ENCODE assay signal across 8 cellular contexts in the genomic region with DNA sequence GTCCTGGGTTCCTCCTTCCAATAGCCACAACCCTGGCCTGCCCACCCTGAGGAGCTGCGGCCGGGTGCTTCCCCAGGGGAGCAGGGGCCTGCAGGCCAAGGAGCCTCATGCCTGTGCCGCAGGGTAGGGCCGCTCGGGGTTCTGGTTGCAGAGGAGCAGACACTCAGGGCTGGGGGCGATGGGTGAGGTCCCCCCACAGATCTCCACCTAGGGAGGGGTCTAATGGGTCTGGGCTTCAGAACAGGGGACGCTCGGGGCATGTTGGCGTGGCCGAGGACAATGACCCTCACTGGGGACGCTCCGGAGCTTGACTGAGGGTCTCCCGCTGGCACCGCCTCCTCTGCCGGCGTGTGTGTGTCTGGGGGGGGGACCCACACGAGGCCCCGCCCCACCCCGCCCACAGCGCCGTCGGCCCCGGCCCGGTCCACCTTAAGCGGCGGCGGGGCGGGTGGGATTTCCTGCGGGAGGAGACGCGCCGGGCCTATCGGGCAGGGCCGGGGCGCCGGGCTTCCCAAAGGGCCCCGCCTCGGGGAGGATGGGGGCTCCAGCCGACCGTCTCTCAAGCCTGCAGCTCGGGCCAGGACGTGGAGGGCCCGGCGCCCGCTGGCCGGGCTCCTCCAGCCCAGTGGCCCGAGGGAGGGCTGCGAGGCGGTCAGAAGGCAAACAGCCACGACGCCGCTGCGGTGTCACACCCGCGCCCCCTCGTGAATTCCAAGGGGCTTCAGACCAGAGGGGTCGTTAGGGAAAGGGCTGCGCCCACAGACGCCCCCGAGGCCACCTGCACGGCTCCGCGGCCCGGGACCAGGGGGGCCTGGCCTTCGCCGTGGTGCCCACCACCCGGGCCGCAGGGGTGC. TPM values are rescaled to one million over a fixed set of nuclear protein-coding genes. Genes with fewer than 3 reads are reported as not detected.
DNase-seq lines count a peak whose midpoint lies in the region; ATAC-seq, FAIRE-seq and TF ChIP-seq lines count a peak whose summit lies in the region.

No MANE protein-coding gene starts in this region.

- no peak overlapping the region for H3K27ac Mint-ChIP-seq in T-helper 1 cell treated with Interleukin-12 subunit alpha and Interleukin-12 subunit beta and Interleukin-4 antibody, amounts not matched to agents 30 μg/mL and 1 μg/mL, for 36 hours

- peaks cover 7% of the 10 kb centered on the region; the same call in 1 of the 3 replicates for H3K4me1 ChIP-seq in A549
- H3K4me1 ChIP-seq in right cardiac atrium (ENCODE audit: control insufficient read depth, insufficient read depth, low read length) = peaks cover 8% of the 10 kb centered on the region
- peaks cover 32% of the 10 kb centered on the region for H3K4me1 ChIP-seq in psoas muscle
- H3K4me1 ChIP-seq in upper lobe of right lung = peaks cover 31% of the 10 kb centered on the region

- peak in 1 of 2 experiments; percentile 47 for DNase-seq in A549 (ENCODE audit: low read depth in 1 of 2, low spot score in 1 of 2)
- DNase-seq in HK-2 (ENCODE audit: unreplicated experiment) = peak; percentile 59
- peak; percentile 93 to 97 (median 97) for DNase-seq in right cardiac atrium
- DNase-seq in psoas muscle = peak; percentile 92
- peak; percentile 94 for DNase-seq in upper lobe of right lung

- peaks cover 10% of the 10 kb centered on the region for H3K4me1 Mint-ChIP-seq in T-helper 1 cell treated with Interleukin-12 subunit alpha and Interleukin-12 subunit beta and Interleukin-4 antibody, amounts not matched to agents 30 μg/mL and 1 μg/mL, for 36 hours (ENCODE audit: low read depth)

- no peak for TF ChIP-seq POLR2A in A549 (IDR thresholded peaks at IDR 0.05; ENCODE audit: low read length)

- H3K36me3 ChIP-seq in psoas muscle (ENCODE audit: insufficient read depth in 1 of 2, low read depth in 1 of 2) (peaks cover 0 to 22% of the 10 kb centered on the region in 2 donors), upper lobe of right lung (peaks cover 13% of the 10 kb centered on the region)

- H3K27me3 Mint-ChIP-seq in T-helper 1 cell treated with Interleukin-12 subunit alpha and Interleukin-12 subunit beta and Interleukin-4 antibody, amounts not matched to agents 30 μg/mL and 1 μg/mL, for 36 hours (ENCODE audit: low read depth) = no peaks in the 10 kb centered on the region

- TF ChIP-seq RAD21 in A549 (conservative IDR thresholded peaks at IDR 0.05 in 1 of 2, IDR thresholded peaks at IDR 0.05 in 1 of 2) = no peak

- peak overlapping the region; percentile 66 for H3K4me3 Mint-ChIP-seq in T-helper 1 cell treated with Interleukin-12 subunit alpha and Interleukin-12 subunit beta and Interleukin-4 antibody, amounts not matched to agents 30 μg/mL and 1 μg/mL, for 36 hours

- peak overlapping the region; percentile 100 for H3K4me3 ChIP-seq in A549
- H3K4me3 ChIP-seq in right cardiac atrium (ENCODE audit: low read length) = peak overlapping the region; percentile 89
- H3K4me3 ChIP-seq in psoas muscle = peak overlapping the region; percentile 96
- H3K4me3 ChIP-seq in upper lobe of right lung = peak overlapping the region; percentile 96

- intact Hi-C loops in right cardiac atrium (cut with DNase I) (no loop called here), psoas muscle (cut with DNase I) (no loop called here), upper lobe of right lung (cut with DNase I) (no loop called here)

- H3K9me3 Mint-ChIP-seq in T-helper 1 cell treated with Interleukin-12 subunit alpha and Interleukin-12 subunit beta and Interleukin-4 antibody, amounts not matched to agents 30 μg/mL and 1 μg/mL, for 36 hours = no peaks in the 10 kb centered on the region

- POLR2A ChIA-PET in A549 (lab: Yijun Ruan, JAX) = no interaction called here

- CTCF ChIA-PET in A549 (lab: Yijun Ruan, JAX) = no interaction called here

- ATAC-seq in A549 = peak; percentile 55 to 79
- peak; percentile 67 for ATAC-seq in GM18511 (IDR thresholded peaks at IDR 0.05; ENCODE audit: unreplicated experiment)
- ATAC-seq in right cardiac atrium = peak; percentile 88 to 91
- peak; percentile 79 to 91 (median 86) for ATAC-seq in psoas muscle
- ATAC-seq in upper lobe of right lung = peak; percentile 90

- H3K27me3 ChIP-seq in right cardiac atrium (ENCODE audit: control insufficient read depth, insufficient read depth) (no peaks in the 10 kb centered on the region), psoas muscle (ENCODE audit: insufficient read depth in 3 of 3, low read length in 2 of 3) (no peaks in the 10 kb centered on the region), upper lobe of right lung (no peaks in the 10 kb centered on the region)

- H3K4me2 ChIP-seq in A549 = peak overlapping the region; percentile 97

- H3K27ac ChIP-seq in A549 (peak overlapping the region; percentile 97 to 100), angular gyrus (ENCODE audit: low read depth, low read length) (peak overlapping the region; percentile 94), right cardiac atrium (ENCODE audit: low read length) (peak overlapping the region; percentile 97), psoas muscle (peak overlapping the region; percentile 78), upper lobe of right lung (peak overlapping the region; percentile 92)

- FAIRE-seq in A549 (lab: Jason Lieb, UNC) = no peak

- H3K9me3 ChIP-seq in A549 (no peaks in the 10 kb centered on the region), right cardiac atrium (ENCODE audit: control insufficient read depth, low read length) (no peaks in the 10 kb centered on the region), psoas muscle (no peaks in the 10 kb centered on the region), upper lobe of right lung (no peaks in the 10 kb centered on the region)

- no peak for TF ChIP-seq CTCF in A549 (IDR thresholded peaks at IDR 0.05)
- no peak for TF ChIP-seq CTCF in psoas muscle (IDR thresholded peaks at IDR 0.05)
- TF ChIP-seq CTCF in upper lobe of right lung (IDR thresholded peaks at IDR 0.05) = no peak

- 77% methylated on average over 6 of the region's 68 CpGs for WGBS in A549 (ENCODE audit: missing lambda C conversion rate)
- 3% methylated on average over 68 of the region's 68 CpGs for WGBS in right cardiac atrium
- WGBS in psoas muscle, 3 donors = 4 to 5% (median 4%) methylated on average over 32 to 68 of the region's 68 CpGs

- TF ChIP-seq EP300 in A549 (IDR thresholded peaks at IDR 0.05) = no peak

- H3K36me3 Mint-ChIP-seq in T-helper 1 cell treated with Interleukin-12 subunit alpha and Interleukin-12 subunit beta and Interleukin-4 antibody, amounts not matched to agents 30 μg/mL and 1 μg/mL, for 36 hours (ENCODE audit: low read depth) = peaks cover 3% of the 10 kb centered on the region

TF ChIP-seq in A549, 52 proteins besides CTCF, POLR2A, EP300 and RAD21 (continues in another document):
- TF ChIP-seq PHF8 (IDR thresholded peaks at IDR 0.05; ENCODE audit: borderline replicate concordance, low read depth) = 0 out of 2 replicates have a peak, but pooled peaks have one; percentile 33

RNA-seq across cellular contexts. Expression of gene ZDHHC8, which starts 0.6 kb away (rescaled TPM):
- polyA plus RNA-seq in A549 (2011; rRNA removed) (5.3 and 7.2 TPM in 2 replicates), A549 (2017; fragmentation: RNase III; extraction: RNeasy Plus Mini Kit Qiagen cat#74134 plus additional on column Dnase treatment) (24.2 to 29.0 TPM (median 28.1 TPM) in 3 replicates), right cardiac atrium (34.2 TPM), psoas muscle (10 to 100 TPM in 2 of 3 donors, 1 to 10 TPM in 1; 9.7 to 11.8 (median 10.8) TPM)
- 41.3 and 45.4 TPM in 2 replicates for polyA plus RNA-seq in A549 (2012; cell fraction: cytosol; rRNA removed)
- polyA plus RNA-seq in A549 (2012; cell fraction: nucleus; rRNA removed) = 208 and 285 TPM in 2 replicates
- 1.8 and 4.6 TPM in 2 replicates for polyA minus RNA-seq in A549 (2011; rRNA and poly(A)+ RNA removed)
- total RNA-seq in right cardiac atrium (10 to 100 TPM; 49.1 to 64.7 (median 55.7) TPM), psoas muscle (10 to 100 TPM; 15.8 to 23.7 (median 22.2) TPM), upper lobe of right lung (88.0 TPM)

RNA-seq across cellular contexts. Expression of gene TRMT2A, which starts 13.9 kb away (rescaled TPM):
- polyA plus RNA-seq in A549 (2011; rRNA removed) (11.6 and 12.3 TPM in 2 replicates), A549 (2017; fragmentation: RNase III; extraction: RNeasy Plus Mini Kit Qiagen cat#74134 plus additional on column Dnase treatment) (24.1 to 28.8 TPM (median 26.8 TPM) in 3 replicates), right cardiac atrium (23.1 TPM), psoas muscle (10 to 100 TPM; 20.8 to 32.4 (median 31.6) TPM)
- polyA plus RNA-seq in A549 (2012; cell fraction: cytosol; rRNA removed) = 32.3 and 34.4 TPM in 2 replicates
- 163 and 177 TPM in 2 replicates for polyA plus RNA-seq in A549 (2012; cell fraction: nucleus; rRNA removed)
- polyA minus RNA-seq in A549 (2011; rRNA and poly(A)+ RNA removed) = 16.7 and 35.7 TPM in 2 replicates
- total RNA-seq in right cardiac atrium (10 to 100 TPM; 23.1 to 32.0 (median 29.7) TPM), psoas muscle (10 to 100 TPM; 20.5 to 34.1 (median 24.9) TPM), upper lobe of right lung (53.8 TPM)

RNA-seq across cellular contexts. Expression of gene RANBP1, which starts 15.1 kb away (rescaled TPM):
- polyA plus RNA-seq in A549 (2011; rRNA removed) (197 and 239 TPM in 2 replicates), A549 (2017; fragmentation: RNase III; extraction: RNeasy Plus Mini Kit Qiagen cat#74134 plus additional on column Dnase treatment) (325 to 369 TPM (median 338 TPM) in 3 replicates), right cardiac atrium (33.3 TPM), psoas muscle (100 to 1,000 TPM in 1 of 3 donors, 10 to 100 TPM in 2; 44.1 to 161 (median 57.8) TPM)
- 564 and 757 TPM in 2 replicates for polyA plus RNA-seq in A549 (2012; cell fraction: cytosol; rRNA removed)
- 225 and 357 TPM in 2 replicates for polyA plus RNA-seq in A549 (2012; cell fraction: nucleus; rRNA removed)
- 125 and 144 TPM in 2 replicates for polyA minus RNA-seq in A549 (2011; rRNA and poly(A)+ RNA removed)
- total RNA-seq in right cardiac atrium (10 to 100 TPM; 32.5 to 46.8 (median 39.5) TPM), psoas muscle (10 to 100 TPM; 32.2 to 55.7 (median 49.0) TPM), upper lobe of right lung (53.0 TPM)

RNA-seq across cellular contexts. Expression of gene CCDC188, which starts 19.9 kb away (rescaled TPM):
- not detected in 2 replicates for polyA plus RNA-seq in A549 (2011; rRNA removed)
- polyA plus RNA-seq in A549 (2012; cell fraction: cytosol; rRNA removed) = not detected in 2 replicates
- 0.05 TPM in 1 of 2 replicates, not detected in the other for polyA plus RNA-seq in A549 (2012; cell fraction: nucleus; rRNA removed)
- not detected in 3 replicates for polyA plus RNA-seq in A549 (2017; fragmentation: RNase III; extraction: RNeasy Plus Mini Kit Qiagen cat#74134 plus additional on column Dnase treatment)
- polyA minus RNA-seq in A549 (2011; rRNA and poly(A)+ RNA removed) = not detected in 2 replicates
- total RNA-seq in right cardiac atrium = under 1 TPM; 0.22 to 0.83 (median 0.39) TPM
- 0.54 TPM for polyA plus RNA-seq in right cardiac atrium
- under 1 TPM in 2 of 4 donors, not detected in 2; 0.17 to 0.38 TPM for total RNA-seq in psoas muscle
- under 1 TPM; 0.09 to 0.32 (median 0.12) TPM for polyA plus RNA-seq in psoas muscle
- total RNA-seq in upper lobe of right lung = 1.6 TPM

RNA-seq across cellular contexts. Expression of gene DGCR8, which starts 50.9 kb away (rescaled TPM):
- polyA plus RNA-seq in A549 (2011; rRNA removed) = 18.1 and 18.7 TPM in 2 replicates
- polyA plus RNA-seq in A549 (2012; cell fraction: cytosol; rRNA removed) = 15.6 and 16.4 TPM in 2 replicates
- polyA plus RNA-seq in A549 (2012; cell fraction: nucleus; rRNA removed) = 65.3 and 77.7 TPM in 2 replicates
- 20.6 to 22.1 TPM (median 21.3 TPM) in 3 replicates for polyA plus RNA-seq in A549 (2017; fragmentation: RNase III; extraction: RNeasy Plus Mini Kit Qiagen cat#74134 plus additional on column Dnase treatment)
- 16.5 and 20.6 TPM in 2 replicates for polyA minus RNA-seq in A549 (2011; rRNA and poly(A)+ RNA removed)
- 10 to 100 TPM; 15.5 to 18.6 (median 17.0) TPM for total RNA-seq in right cardiac atrium
- 11.2 TPM for polyA plus RNA-seq in right cardiac atrium
- 10 to 100 TPM; 12.2 to 19.5 (median 15.0) TPM for total RNA-seq in psoas muscle
- polyA plus RNA-seq in psoas muscle = 10 to 100 TPM; 10.5 to 21.5 (median 15.3) TPM
- total RNA-seq in upper lobe of right lung = 35.5 TPM
